8 cellular contexts compared by ENCODE assay signal in the genomic region with DNA sequence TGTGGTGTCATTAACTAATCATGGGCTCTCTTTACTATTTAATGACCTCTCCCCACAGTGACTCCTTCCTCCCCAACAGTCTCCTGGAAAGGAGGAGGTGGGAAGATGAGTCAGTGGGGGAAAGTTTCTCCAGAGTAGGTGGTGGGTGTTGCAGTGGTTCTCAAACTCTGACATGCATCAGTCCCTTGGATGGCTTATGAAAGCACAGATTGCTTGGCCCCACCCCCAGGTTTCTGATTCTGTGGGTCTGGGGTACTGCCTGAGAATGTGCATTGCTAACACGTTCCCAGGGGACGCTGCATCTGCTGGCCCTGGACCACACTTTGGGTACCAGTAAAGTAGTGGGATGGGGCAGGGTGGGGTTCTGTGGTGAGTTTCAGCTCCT. TPM values are rescaled to one million over a fixed set of nuclear protein-coding genes. Genes with fewer than 3 reads are reported as not detected.
DNase-seq lines count a peak whose midpoint lies in the region; ATAC-seq, FAIRE-seq and TF ChIP-seq lines count a peak whose summit lies in the region.

No MANE protein-coding gene starts in this region.

- TF ChIP-seq EP300 in K562 (IDR thresholded peaks at IDR 0.05; ENCODE audit: low read length) = no peak

- TF ChIP-seq CTCF in Loucy (conservative IDR thresholded peaks at IDR 0.05; ENCODE audit: low read length) (no peak), K562 (IDR thresholded peaks at IDR 0.05 in 2 of 3, conservative IDR thresholded peaks at IDR 0.05 in 1 of 3; ENCODE audit: insufficient read depth in 2 of 3, low read depth in 1 of 3, low read length in 3 of 3) (no peak), spleen (IDR thresholded peaks at IDR 0.05 in 8 of 11, conservative IDR thresholded peaks at IDR 0.05 in 3 of 11) (no peak)

- ATAC-seq in K562 (no peak), HG02870 (IDR thresholded peaks at IDR 0.05; ENCODE audit: unreplicated experiment) (no peak)

- H3K36me3 ChIP-seq in Loucy (ENCODE audit: insufficient read depth, low read length) = no peaks in the 10 kb centered on the region
- no peaks in the 10 kb centered on the region for H3K36me3 ChIP-seq in K562 (ENCODE audit: control insufficient read depth, insufficient read depth, low read length)
- peaks cover 0 to 33% (median 0%) of the 10 kb centered on the region in 6 donors for H3K36me3 ChIP-seq in spleen

- H3K4me2 ChIP-seq in Loucy (ENCODE audit: low read depth, low read length, poor library complexity, severe bottlenecking) (peak overlapping the region; percentile 94), K562 (ENCODE audit: insufficient read depth, low read length) (no peak overlapping the region)

- H2AFZ ChIP-seq in Loucy (ENCODE audit: low read length) (no peak overlapping the region), K562 (ENCODE audit: low read depth, low read length) (no peak overlapping the region)

- H3K9me1 ChIP-seq in K562 (ENCODE audit: control insufficient read depth, insufficient read depth, low read length) = no peaks in the 10 kb centered on the region

- H3K4me3 ChIP-seq in Loucy (ENCODE audit: low read length, poor library complexity, severe bottlenecking) = peak overlapping the region; percentile 96
- no peak overlapping the region for H3K4me3 ChIP-seq in K562
- no peak overlapping the region for H3K4me3 ChIP-seq in spleen

- in situ Hi-C loops in K562 (cut with MboI) = no loop called here

- no peak for TF ChIP-seq RAD21 in K562 (CRISPR knock-in tag; conservative IDR thresholded peaks at IDR 0.05 in 1 of 2, IDR thresholded peaks at IDR 0.05 in 1 of 2)

- H3K27ac ChIP-seq in K562 (ENCODE audit: extremely low read depth, low read depth, low read length) (no peak overlapping the region), spleen (peak overlapping the region in 7 of 8 donors; percentile 6 to 80 (median 65))

- H3K79me2 ChIP-seq in Loucy (ENCODE audit: insufficient read depth, low read length) = peaks cover 94% of the 10 kb centered on the region
- no peaks in the 10 kb centered on the region for H3K79me2 ChIP-seq in K562 (ENCODE audit: control insufficient read depth, insufficient read depth, low read length)

- no peaks in the 10 kb centered on the region for H3K9me2 ChIP-seq in Loucy (replicated peaks; ENCODE audit: low read depth, low read length)

- CTCF ChIA-PET in K562 (lab: Yijun Ruan, JAX; ENCODE audit: low intra/inter-chr PET ratio) = no interaction called here

- no peaks in the 10 kb centered on the region for H3K27me3 ChIP-seq in Loucy (ENCODE audit: insufficient read depth, low read length, poor library complexity, severe bottlenecking)
- H3K27me3 ChIP-seq in K562 (ENCODE audit: control insufficient read depth in 2 of 2, insufficient read depth in 2 of 2, low read length in 2 of 2) = no peaks in the 10 kb centered on the region
- H3K27me3 ChIP-seq in spleen (replicated peaks in 1 of 7) = no peaks in the 10 kb centered on the region

- H3K4me1 ChIP-seq in Loucy (ENCODE audit: insufficient read depth, low read length, poor library complexity, severe bottlenecking) (peaks cover 97% of the 10 kb centered on the region), K562 (replicated peaks in 1 of 2; ENCODE audit: control insufficient read depth in 2 of 2, insufficient read depth in 2 of 2, low read length in 2 of 2) (peaks cover 15 to 18% of the 10 kb centered on the region in 2 experiments), spleen (peaks cover 24 to 100% (median 96%) of the 10 kb centered on the region in 6 donors)

- no peak for FAIRE-seq in K562 (lab: Jason Lieb, UNC)

- intact Hi-C loops in K562 (cut with micrococcal nuclease) = no loop called here
- intact Hi-C loops in spleen (cut with DNase I; ENCODE audit: low total_unique reads) = no loop called here

- POLR2A ChIA-PET in K562 (lab: Yijun Ruan, JAX) = interaction anchor here (0.8 kb wide), 1 partner anchor 10 kb away, joined by 3 read pairs; no protein-coding TSS in a partner anchor

- H3K9ac ChIP-seq in Loucy (ENCODE audit: low read depth, low read length, poor library complexity, severe bottlenecking) = peak overlapping the region; percentile 97
- H3K9ac ChIP-seq in K562 (ENCODE audit: insufficient read depth in 1 of 2, low read depth in 2 of 2, low read length in 2 of 2) = no peak overlapping the region

- TF ChIP-seq POLR2A in K562 (conservative IDR thresholded peaks at IDR 0.05) (no peak), spleen (IDR thresholded peaks at IDR 0.05) (no peak)

- H3F3A ChIP-seq in Loucy (ENCODE audit: low read depth) = peaks cover 14% of the 10 kb centered on the region

- WGBS in K562 (ENCODE audit: insufficient coverage, low coverage, missing lambda C conversion rate) = 10% methylated on average over 2 of the region's 2 CpGs
- 43 to 93% (median 71%) methylated on average over 2 of the region's 2 CpGs for WGBS in spleen, 5 donors

- BruUV-seq in K562 (replicated peaks; lab: Mats Ljungman, UMichigan) = no TSS peak

- DNase-seq in ELR (ENCODE audit: low read depth) (peak; percentile 85), K562 (ENCODE audit: extremely low read depth in 1 of 4, low spot score in 3 of 4) (no peak), spleen (peak; percentile 51), NOMO-1 treated with DMSO at 0.1 percent for 48 hours (lab: John Stamatoyannopoulos, UW; ENCODE audit: unreplicated experiment) (no peak), 8988T (no peak), NAMALWA (ENCODE audit: low spot score) (no peak)

- H3K9me3 ChIP-seq in Loucy (ENCODE audit: insufficient read depth, low read depth, low read length) (no peaks in the 10 kb centered on the region), K562 (replicated peaks; ENCODE audit: control insufficient read depth, insufficient read depth, low read depth, low read length) (no peaks in the 10 kb centered on the region), spleen (no peaks in the 10 kb centered on the region)

- peaks cover 7% of the 10 kb centered on the region for H4K20me1 ChIP-seq in Loucy (ENCODE audit: insufficient read depth, low read length, poor library complexity, severe bottlenecking)
- no peaks in the 10 kb centered on the region for H4K20me1 ChIP-seq in K562 (replicated peaks; ENCODE audit: control insufficient read depth, insufficient read depth, low read length)

TF ChIP-seq in K562, 482 proteins besides CTCF, POLR2A, EP300 and RAD21:
- TF ChIP-seq FOSL1 (tag; conservative IDR thresholded peaks at IDR 0.05) (0 out of 2 replicates have a peak, but pooled peaks have one; percentile 15), ZNF77 (CRISPR knock-in tag; IDR thresholded peaks at IDR 0.05) (no peak), EGR1 (conservative IDR thresholded peaks at IDR 0.05) (peak; percentile 62)

RNA-seq across cellular contexts. Expression of gene CD82, which starts 9.8 kb away (rescaled TPM):
- 3.5 and 6.3 TPM in 2 replicates for total RNA-seq in K562 (2011; cell fraction: chromatin; rRNA removed; ENCODE audit: low replicate concordance)
- 5.3 and 8.8 TPM in 2 replicates for total RNA-seq in K562 (2011; cell fraction: nucleolus; rRNA removed)
- 4.4 and 6.4 TPM in 2 replicates for total RNA-seq in K562 (2011; cell fraction: nucleoplasm; rRNA removed)
- 3.9 and 4.7 TPM in 2 replicates for total RNA-seq in K562 (2014; rRNA removed)
- 1.3 and 2.0 TPM in 2 replicates for total RNA-seq in K562 (2014; rRNA removed; fragmentation: Illumina TruSeq; extraction: Trizol)
- 4.4 and 4.5 TPM in 2 replicates for total RNA-seq in K562 (2015; rRNA removed; fragmentation: Illumina TruSeq; extraction: Trizol)
- 8.2 and 9.4 TPM in 2 replicates for total RNA-seq in K562 (2021)
- polyA plus RNA-seq in K562 (2011; rRNA removed) = 2.8 and 5.9 TPM in 2 replicates
- 5.3 and 7.6 TPM in 2 replicates for polyA plus RNA-seq in K562 (2011; cell fraction: cytosol; rRNA removed)
- polyA plus RNA-seq in K562 (2011; cell fraction: nucleus; rRNA removed) = 1.1 and 2.4 TPM in 2 replicates
- polyA plus RNA-seq in K562 (2012) = 9.2 and 23.4 TPM in 2 replicates
- polyA plus RNA-seq in K562 (2014; fragmentation: Illumina TruSeq; extraction: Trizol) = 3.0 and 3.7 TPM in 2 replicates
- under 1 TPM; 0.27 to 0.30 TPM for polyA plus RNA-seq in K562 (2014; fragmentation: Nextera tagmentation; extraction: Ambion mirVana)
- 4.6 and 5.8 TPM in 2 replicates for polyA plus RNA-seq in K562 (2014; rRNA removed)
- 1.8 and 3.5 TPM in 2 replicates for polyA minus RNA-seq in K562 (2011; rRNA and poly(A)+ RNA removed)
- polyA minus RNA-seq in K562 (2011; cell fraction: cytosol; rRNA and poly(A)+ RNA removed) = 2.4 and 4.0 TPM in 2 replicates
- 2.3 and 3.4 TPM in 2 replicates for polyA minus RNA-seq in K562 (2011; cell fraction: nucleus; rRNA and poly(A)+ RNA removed)
- 100 to 1,000 TPM in 4 of 7 donors, 10 to 100 TPM in 3; 65.3 to 174 (median 125) TPM for total RNA-seq in spleen
- 100 to 1,000 TPM in 1 of 3 donors, 10 to 100 TPM in 2; 27.8 to 111 (median 35.3) TPM for polyA plus RNA-seq in spleen

Comparison
In these comparisons a context has a peak if more than half of its experiments do, and no peak if none do; other contexts are left out.
1. DNase-seq: peak in ELR (single experiment) and spleen (single experiment); none in K562 (0 of 4), NOMO-1 treated with DMSO at 0.1 percent for 48 hours (single experiment), 8988T (single experiment) and NAMALWA (single experiment).
2. RNA of gene CD82, which starts 9.8 kb away (total RNA-seq): 65.3 to 174 TPM in spleen; 1.3 to 9.4 TPM in K562; every median in the first group is over 4 times any median in the second.